In genomic region chr9:134215395-134215708, GRCh38 we compare ENCODE assay signal across 13 cellular contexts. TPM values are rescaled to one million over a fixed set of nuclear protein-coding genes. Genes with fewer than 3 reads are reported as not detected.
A peak's percentile ranks its signal among the peaks of the same experiment; 100 is the strongest.
DNase-seq lines count a peak whose midpoint lies in the region; ATAC-seq and TF ChIP-seq lines count a peak whose summit lies in the region.
"Had no signal": no experiment of that assay in that cellular context is flagged by ENCODE, and none has a peak within 500 bp of the region (broad histone marks: within the 10 kb centered on the region; RNA-seq: fewer than 3 reads in every experiment).

No MANE protein-coding gene starts in this region.

- peak in 3 of 8 donors; percentile 2 to 20 (median 2) for ATAC-seq in heart right ventricle

- H3K36me3 ChIP-seq in breast epithelium (no peaks in the 10 kb centered on the region), heart right ventricle (no peaks in the 10 kb centered on the region)
- H3K36me3 ChIP-seq: ovary had no signal

- TF ChIP-seq CTCF in breast epithelium (IDR thresholded peaks at IDR 0.05) = no peak
- no peak for TF ChIP-seq CTCF in MCF 10A (IDR thresholded peaks at IDR 0.05; ENCODE audit: unreplicated experiment)
- TF ChIP-seq CTCF in heart right ventricle (IDR thresholded peaks at IDR 0.05) = no peak
- no peak for TF ChIP-seq CTCF in osteocyte (IDR thresholded peaks at IDR 0.05)

- H3K4me1 ChIP-seq in breast epithelium = peaks cover 7 to 16% of the 10 kb centered on the region in 2 donors
- H3K4me1 ChIP-seq in heart right ventricle = peaks cover 15 to 46% (median 34%) of the 10 kb centered on the region in 9 donors

- intact Hi-C loops in breast epithelium (cut with DNase I; ENCODE audit: low total_unique reads) = loop anchor here (5.0 kb wide), 1 partner anchor 112 kb away; the partner anchor contains the start of gene RXRA
- intact Hi-C loops in MCF 10A (cut with micrococcal nuclease) = no loop called here
- intact Hi-C loops in heart right ventricle (cut with DNase I) = loop anchor here in 1 of 10 donors (5.0 kb wide), 1 partner anchor 38 kb away; no protein-coding TSS in a partner anchor

- H3K9me3 Mint-ChIP-seq in MCF 10A (ENCODE audit: unreplicated experiment) (no peaks in the 10 kb centered on the region), osteocyte (ENCODE audit: unreplicated experiment) (no peaks in the 10 kb centered on the region)

- H3K4me1 Mint-ChIP-seq in MCF 10A (ENCODE audit: insufficient read depth, unreplicated experiment) = no peaks in the 10 kb centered on the region
- peaks cover 48% of the 10 kb centered on the region for H3K4me1 Mint-ChIP-seq in osteocyte (ENCODE audit: unreplicated experiment)

- POLR2A ChIA-PET in MCF 10A (lab: Yijun Ruan, JAX) = interaction anchor here (0.6 kb wide), 1 partner anchor 23 kb away, joined by 3 read pairs; no protein-coding TSS in a partner anchor
- POLR2A ChIA-PET in HEK293T (lab: Yijun Ruan, JAX) = no interaction called here

- WGBS in heart right ventricle, 2 donors = 57 to 70% methylated on average over 9 of the region's 9 CpGs

- in situ Hi-C loops in KBM-7 (cut with MboI; ENCODE audit: low pct_unique_long_range_greater_than_20kb, low sequenced_read_pairs) = no loop called here

- CTCF ChIA-PET in MCF 10A (lab: Yijun Ruan, JAX) (no interaction called here), HEK293T (lab: Yijun Ruan, JAX) (interaction anchor here (0.9 kb wide), 1 partner anchor 10 kb away, joined by 4 read pairs; no protein-coding TSS in a partner anchor)

- DNase-seq in breast epithelium (ENCODE audit: low spot score in 2 of 2) = no peak
- DNase-seq in MCF 10A (ENCODE audit: unreplicated experiment) = no peak
- DNase-seq in heart right ventricle = peak in 1 of 2 donors; percentile 16
- no peak for DNase-seq in osteocyte (ENCODE audit: extremely low spot score, unreplicated experiment)
- DNase-seq in KBM-7 = no peak
- DNase-seq in activated T-cell treated with anti-CD3 and anti-CD28 coated beads for 4 hours = no peak
- DNase-seq in HEK293T (ENCODE audit: extremely low spot score) = no peak
- no peak for DNase-seq in cerebellum (ENCODE audit: low spot score)
- DNase-seq: activated effector memory CD4-positive, alpha-beta T cell treated with Interleukin-2 at 50 U/mL for 16 hours; NCI-H1048; NCI-H526 had no signal

- H3K27ac Mint-ChIP-seq in MCF 10A (ENCODE audit: low read depth, unreplicated experiment) = no peak overlapping the region
- peak overlapping the region; percentile 98 for H3K27ac Mint-ChIP-seq in osteocyte (ENCODE audit: unreplicated experiment)

- H3K27me3 ChIP-seq in breast epithelium (no peaks in the 10 kb centered on the region), heart right ventricle (no peaks in the 10 kb centered on the region)
- H3K27me3 ChIP-seq: ovary had no signal

- H3K4me3 Mint-ChIP-seq in MCF 10A (ENCODE audit: unreplicated experiment) (no peak overlapping the region), osteocyte (ENCODE audit: unreplicated experiment) (no peak overlapping the region)

- no peak for TF ChIP-seq POLR2A in breast epithelium (IDR thresholded peaks at IDR 0.05)

- no TSS peak for BruUV-seq in MCF 10A (replicated peaks; lab: Mats Ljungman, UMichigan)

- H3K36me3 Mint-ChIP-seq in MCF 10A (ENCODE audit: insufficient read depth, unreplicated experiment) = peaks cover 6% of the 10 kb centered on the region
- H3K36me3 Mint-ChIP-seq in osteocyte (ENCODE audit: unreplicated experiment) = no peaks in the 10 kb centered on the region

- H3K4me3 ChIP-seq in breast epithelium (no peak overlapping the region), heart right ventricle (no peak overlapping the region)
- H3K4me3 ChIP-seq: ovary had no signal

- H3K9me3 ChIP-seq in breast epithelium (peaks cover 0 to 6% of the 10 kb centered on the region in 2 donors), heart right ventricle (peaks cover 0 to 8% (median 0%) of the 10 kb centered on the region in 11 donors)
- H3K9me3 ChIP-seq: ovary had no signal

- H3K27me3 Mint-ChIP-seq in MCF 10A (ENCODE audit: insufficient read depth, unreplicated experiment) = no peaks in the 10 kb centered on the region
- no peaks in the 10 kb centered on the region for H3K27me3 Mint-ChIP-seq in osteocyte (ENCODE audit: unreplicated experiment)

- H3K27ac ChIP-seq in breast epithelium (peak overlapping the region; percentile 61 to 80), heart right ventricle (peak overlapping the region; percentile 65 to 86 (median 79))

TF ChIP-seq in HEK293T, 16 proteins besides CTCF, POLR2A, EP300 and RAD21:
- TF ChIP-seq CTBP1 (IDR thresholded peaks at IDR 0.05; ENCODE audit: borderline replicate concordance) (no peak), FOXA1 (IDR thresholded peaks at IDR 0.05) (no peak), SP1 (IDR thresholded peaks at IDR 0.05) (no peak), ZNF384 (IDR thresholded peaks at IDR 0.05) (no peak), SUZ12 (IDR thresholded peaks at IDR 0.05) (no peak), BHLHE40 (IDR thresholded peaks at IDR 0.05; ENCODE audit: borderline replicate concordance) (no peak), ELF4 (IDR thresholded peaks at IDR 0.05) (no peak), TARDBP (IDR thresholded peaks at IDR 0.05) (no peak), NFRKB (IDR thresholded peaks at IDR 0.05) (no peak), PKNOX1 (IDR thresholded peaks at IDR 0.05) (no peak), LEF1 (IDR thresholded peaks at IDR 0.05; ENCODE audit: borderline replicate concordance) (no peak), HDGF (IDR thresholded peaks at IDR 0.05; ENCODE audit: borderline replicate concordance) (no peak), FOXK2 (IDR thresholded peaks at IDR 0.05) (no peak), L3MBTL2 (conservative IDR thresholded peaks at IDR 0.05) (no peak), FOXM1 (IDR thresholded peaks at IDR 0.05; ENCODE audit: borderline replicate concordance) (no peak), ARNT (IDR thresholded peaks at IDR 0.05) (no peak)

RNA-seq across cellular contexts. Expression of gene RNU6ATAC, which starts 51.0 kb away (rescaled TPM):
- not detected for total RNA-seq in breast epithelium
- total RNA-seq in MCF 10A (2022) = 21.0 and 53.3 TPM in 2 replicates
- 100 to 1,000 TPM in 3 of 10 donors, 10 to 100 TPM in 6, not detected in 1; 21.4 to 172 (median 66.8) TPM for total RNA-seq in heart right ventricle
- not detected for polyA plus RNA-seq in heart right ventricle
- 38.9 and 49.4 TPM in 2 replicates for total RNA-seq in osteocyte
- not detected for total RNA-seq in cerebellum
- total RNA-seq: subcutaneous adipose tissue had no signal
- polyA plus RNA-seq: ovary had no signal
